ENCODE assay signal across 31 cellular contexts in the genomic region with DNA sequence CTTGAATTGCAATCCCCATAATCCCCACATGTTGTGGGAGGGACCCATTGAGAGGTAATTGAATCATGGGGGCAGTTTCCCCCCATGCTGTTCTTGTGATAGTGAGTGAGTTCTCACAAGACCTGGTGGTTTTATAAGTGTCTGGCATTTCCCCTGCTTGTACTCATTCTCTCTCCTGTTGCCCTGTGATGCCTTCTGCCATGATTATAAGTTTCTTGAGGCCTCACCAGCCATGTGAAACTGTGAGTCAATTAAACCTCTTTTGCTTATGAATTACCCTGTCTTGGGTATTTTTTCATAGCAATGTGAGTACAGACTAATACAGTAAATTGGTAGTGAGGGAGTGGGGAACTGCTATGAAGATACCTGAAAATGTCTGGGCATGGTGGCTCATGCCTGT.
"Had no signal": no experiment of that assay in that cellular context is flagged by ENCODE, and none has a peak within 500 bp of the region (broad histone marks: within the 10 kb centered on the region; RNA-seq: fewer than 3 reads in every experiment).

No MANE protein-coding gene starts in this region.

- H3K4me3 Mint-ChIP-seq: dendritic cell treated with granulocyte-macrophage colony-stimulating factor and Interleukin-4, amounts not matched to agents 40 ng/mL and 50 ng/mL, for 4 days; endodermal cell; mesothelial cell of epicardium; nephron progenitor cell; stimulated activated naive CD8-positive, alpha-beta T cell treated with anti-CD3 and anti-CD28 coated beads, Interleukin-15, Interleukin-2, amounts not matched to agents 100 ng/mL and 50 ng/mL, for 24 hours had no signal

- H3K4me3 ChIP-seq: colonic mucosa, esophagus muscularis mucosa, gastroesophageal sphincter, heart left ventricle, hepatocyte, left lung, mucosa of descending colon, prostate gland, right atrium auricular region, smooth muscle cell, suprapubic skin, transverse colon, upper lobe of right lung, uterus had no signal

- DNase-seq: colonic mucosa; effector CD8-positive, alpha-beta T cell; endodermal cell; foreskin keratinocyte; heart left ventricle; kidney; left cardiac atrium; left lung; mesenchymal stem cell; mucosa of descending colon; naive B cell; nephron progenitor cell; nucleus accumbens; stimulated activated CD4-positive, alpha-beta T cell treated with anti-CD3 and anti-CD28 coated beads, Interleukin-12 subunit alpha, Interleukin-12 subunit beta, amount 100 ng/mL, for 4 hours; stimulated activated CD4-positive, alpha-beta T cell treated with anti-CD3 and anti-CD28 coated beads, Interleukin-1b, Interleukin-23, amount 100 ng/mL, for 48 hours; stimulated activated CD4-positive, alpha-beta T cell treated with anti-CD3 and anti-CD28 coated beads, Interleukin-4, amount 100 ng/mL, for 1 hour; stimulated activated CD8-positive, alpha-beta memory T cell treated with anti-CD3 and anti-CD28 coated beads, Interleukin-4, amount 100 ng/mL, for 48 hours; transverse colon; upper lobe of right lung; uterus had no signal

- H3K27ac Mint-ChIP-seq: dendritic cell treated with granulocyte-macrophage colony-stimulating factor and Interleukin-4, amounts not matched to agents 40 ng/mL and 50 ng/mL, for 4 days; endodermal cell; mesothelial cell of epicardium; nephron progenitor cell; stimulated activated naive CD8-positive, alpha-beta T cell treated with anti-CD3 and anti-CD28 coated beads, Interleukin-15, Interleukin-2, amounts not matched to agents 100 ng/mL and 50 ng/mL, for 24 hours had no signal

- H3K36me3 ChIP-seq: colonic mucosa, esophagus muscularis mucosa, gastroesophageal sphincter, heart left ventricle, left lung, prostate gland, right atrium auricular region, suprapubic skin, transverse colon, upper lobe of right lung, uterus had no signal

- H3K36me3 Mint-ChIP-seq: mesothelial cell of epicardium had no signal

- H3K4me1 Mint-ChIP-seq: endodermal cell, mesothelial cell of epicardium, nephron progenitor cell had no signal

- H3K27ac ChIP-seq: colonic mucosa, esophagus muscularis mucosa, foreskin keratinocyte, gastroesophageal sphincter, heart left ventricle, hepatocyte, left lung, prostate gland, right atrium auricular region, suprapubic skin, transverse colon, upper lobe of right lung, uterus had no signal

- H3K79me2 ChIP-seq: hepatocyte had no signal

- H3K4me1 ChIP-seq: colonic mucosa, esophagus muscularis mucosa, foreskin keratinocyte, gastroesophageal sphincter, prostate gland, right atrium auricular region, suprapubic skin, transverse colon, upper lobe of right lung, uterus had no signal

- H2AFZ ChIP-seq: hepatocyte had no signal

- H3K4me2 ChIP-seq: hepatocyte, smooth muscle cell had no signal

- H3K9me3 ChIP-seq: colonic mucosa, esophagus muscularis mucosa, gastroesophageal sphincter, prostate gland, right atrium auricular region, suprapubic skin, upper lobe of right lung, uterus had no signal

- H3K27me3 ChIP-seq: colonic mucosa, esophagus muscularis mucosa, foreskin keratinocyte, gastroesophageal sphincter, hepatocyte, right atrium auricular region, suprapubic skin, transverse colon, upper lobe of right lung, uterus had no signal

- ATAC-seq: foreskin keratinocyte, gastroesophageal sphincter, heart left ventricle, left cardiac atrium, left lung, mucosa of descending colon, sciatic nerve, upper lobe of right lung had no signal
